In the genomic region with DNA sequence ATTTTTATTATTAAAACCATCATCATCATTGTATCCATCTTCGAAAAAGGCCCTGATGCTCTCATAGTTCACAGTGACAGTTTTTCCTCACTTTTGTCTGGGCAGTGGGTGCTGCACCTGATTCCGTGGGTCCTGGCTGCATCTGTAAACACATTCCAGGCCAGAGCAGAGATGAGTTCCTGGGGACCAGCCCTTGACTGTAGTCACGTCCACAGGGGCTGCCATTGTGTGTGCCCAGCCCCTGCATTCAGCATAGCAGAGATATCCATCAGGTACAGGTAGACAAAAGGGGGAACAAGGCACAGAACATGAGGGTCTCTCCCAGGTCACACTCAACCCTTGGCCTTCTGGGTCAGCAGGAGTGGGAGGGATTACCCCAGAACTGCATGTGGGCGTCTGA, we compare ENCODE assay signal across 18 cellular contexts.
A peak's percentile ranks its signal among the peaks of the same experiment; 100 is the strongest.
DNase-seq lines count a peak whose midpoint lies in the region; ATAC-seq, FAIRE-seq and TF ChIP-seq lines count a peak whose summit lies in the region.
"Had no signal": no experiment of that assay in that cellular context is flagged by ENCODE, and none has a peak within 500 bp of the region (broad histone marks: within the 10 kb centered on the region; RNA-seq: fewer than 3 reads in every experiment).

No MANE protein-coding gene starts in this region.

- WGBS in pancreas, 2 donors = 90 to 93% methylated on average over 4 of the region's 4 CpGs

- H3K4me3 ChIP-seq in A673 (ENCODE audit: low read depth, low read length, poor library complexity, severe bottlenecking) (no peak overlapping the region), pancreas (no peak overlapping the region)
- H3K4me3 ChIP-seq: A549 had no signal

- intact Hi-C loops in A673 (cut with micrococcal nuclease; ENCODE audit: unreplicated experiment) (loop anchor here (10.0 kb wide), 2 partner anchors 290 to 610 kb away; no protein-coding TSS in a partner anchor), pancreas (cut with DNase I) (no loop called here)

- peak overlapping the region; percentile 81 for H3K27ac ChIP-seq in A673 (ENCODE audit: low read depth, low read length, poor library complexity, severe bottlenecking)
- peak overlapping the region; percentile 99 for H3K27ac ChIP-seq in foreskin keratinocyte
- no peak overlapping the region for H3K27ac ChIP-seq in pancreas
- H3K27ac ChIP-seq: A549 had no signal

- peak; percentile 87 for TF ChIP-seq POLR2A in GM12892 (IDR thresholded peaks at IDR 0.05; ENCODE audit: low read depth, low read length)

- TF ChIP-seq CTCF in A673 (conservative IDR thresholded peaks at IDR 0.05; ENCODE audit: low read depth, low read length) (no peak), WTC11 (IDR thresholded peaks at IDR 0.05) (no peak), foreskin keratinocyte (conservative IDR thresholded peaks at IDR 0.05) (no peak), pancreas (IDR thresholded peaks at IDR 0.05) (no peak)

- H3K9me3 ChIP-seq in A673 (ENCODE audit: low read depth, low read length, poor library complexity, severe bottlenecking) (no peaks in the 10 kb centered on the region), pancreas (no peaks in the 10 kb centered on the region)
- H3K9me3 ChIP-seq: A549 had no signal

- POLR2A ChIA-PET in A673 (lab: Charles Lee; ENCODE audit: low non-redundant PET) (interaction anchor here (0.6 kb wide), 1 partner anchor 160 kb away, joined by 3 read pairs; no protein-coding TSS in a partner anchor), WTC11 (lab: Charles Lee) (no interaction called here)

- H3K4me1 ChIP-seq in A673 (ENCODE audit: insufficient read depth, low read length, poor library complexity, severe bottlenecking) = peaks cover 46% of the 10 kb centered on the region
- peaks cover 25% of the 10 kb centered on the region for H3K4me1 ChIP-seq in foreskin keratinocyte
- no peaks in the 10 kb centered on the region for H3K4me1 ChIP-seq in pancreas

- FAIRE-seq in GM12892 (lab: Jason Lieb, UNC) (no peak), pancreas (lab: Jason Lieb, UNC) (no peak)
- FAIRE-seq: A549 had no signal

- H3K27ac Mint-ChIP-seq in WTC11 = no peak overlapping the region
- H3K27ac Mint-ChIP-seq: CD4-positive, alpha-beta T cell had no signal

- H3K36me3 ChIP-seq in A673 (ENCODE audit: insufficient read depth, low read length, poor library complexity, severe bottlenecking) = no peaks in the 10 kb centered on the region
- H3K36me3 ChIP-seq in pancreas = no peaks in the 10 kb centered on the region

- CTCF ChIA-PET in A673 (lab: Charles Lee) = no interaction called here
- CTCF ChIA-PET in WTC11 (lab: Charles Lee) = no interaction called here

- no TSS peak for BruUV-seq in A673 (replicated peaks; lab: Mats Ljungman, UMichigan)

- no peaks in the 10 kb centered on the region for H3K9me3 Mint-ChIP-seq in WTC11
- H3K9me3 Mint-ChIP-seq: CD4-positive, alpha-beta T cell had no signal

- DNase-seq in A673 (ENCODE audit: low spot score) (no peak), GM12892 (ENCODE audit: insufficient read length) (no peak), WTC11 (ENCODE audit: low spot score) (no peak), foreskin keratinocyte (no peak), C1 segment of cervical spinal cord (lab: John Stamatoyannopoulos, UW) (no peak), NK-92 (lab: John Stamatoyannopoulos, UW; ENCODE audit: unreplicated experiment) (no peak), pancreas (no peak)
- DNase-seq: CD4-positive, alpha-beta T cell; DND-41; HCEC 1CT; MV-4-11; NCI-H1417 treated with DMSO at 0.1 percent for 48 hours; NCI-H2081; NCI-H510A treated with DMSO at 0.1 percent for 48 hours; OCI-M1; RPMI8226 had no signal

- no peaks in the 10 kb centered on the region; the same call in 1 of the 2 replicates for H3K36me3 Mint-ChIP-seq in WTC11

- H3K27me3 ChIP-seq in A673 (replicated peaks; ENCODE audit: insufficient read depth, low read depth, low read length, poor library complexity) = no peaks in the 10 kb centered on the region
- H3K27me3 ChIP-seq in foreskin keratinocyte = no peaks in the 10 kb centered on the region
- H3K27me3 ChIP-seq in pancreas = no peaks in the 10 kb centered on the region

- no peaks in the 10 kb centered on the region for H3K27me3 Mint-ChIP-seq in WTC11 (ENCODE audit: low read depth)
- H3K27me3 Mint-ChIP-seq: CD4-positive, alpha-beta T cell had no signal

- peaks cover 30% of the 10 kb centered on the region for H3K4me1 Mint-ChIP-seq in WTC11

- ATAC-seq in WTC11 (peak; percentile 27; the same call in 1 of the 2 replicates), foreskin keratinocyte (no peak), pancreas (no peak), GM19328 (IDR thresholded peaks at IDR 0.05; ENCODE audit: unreplicated experiment) (no peak)
- ATAC-seq: A549 had no signal

- H3K4me3 Mint-ChIP-seq in WTC11 = no peak overlapping the region
- H3K4me3 Mint-ChIP-seq: CD4-positive, alpha-beta T cell had no signal

TF ChIP-seq in WTC11, 78 proteins besides CTCF, POLR2A, EP300 and RAD21 (continues in another document):
- no peak for TF ChIP-seq ZNF138 (CRISPR knock-in tag; conservative IDR thresholded peaks at IDR 0.05)
- no peak for TF ChIP-seq ATF2 (CRISPR knock-in tag; IDR thresholded peaks at IDR 0.05; ENCODE audit: borderline replicate concordance, low read depth)
- TF ChIP-seq, protein P1, sequence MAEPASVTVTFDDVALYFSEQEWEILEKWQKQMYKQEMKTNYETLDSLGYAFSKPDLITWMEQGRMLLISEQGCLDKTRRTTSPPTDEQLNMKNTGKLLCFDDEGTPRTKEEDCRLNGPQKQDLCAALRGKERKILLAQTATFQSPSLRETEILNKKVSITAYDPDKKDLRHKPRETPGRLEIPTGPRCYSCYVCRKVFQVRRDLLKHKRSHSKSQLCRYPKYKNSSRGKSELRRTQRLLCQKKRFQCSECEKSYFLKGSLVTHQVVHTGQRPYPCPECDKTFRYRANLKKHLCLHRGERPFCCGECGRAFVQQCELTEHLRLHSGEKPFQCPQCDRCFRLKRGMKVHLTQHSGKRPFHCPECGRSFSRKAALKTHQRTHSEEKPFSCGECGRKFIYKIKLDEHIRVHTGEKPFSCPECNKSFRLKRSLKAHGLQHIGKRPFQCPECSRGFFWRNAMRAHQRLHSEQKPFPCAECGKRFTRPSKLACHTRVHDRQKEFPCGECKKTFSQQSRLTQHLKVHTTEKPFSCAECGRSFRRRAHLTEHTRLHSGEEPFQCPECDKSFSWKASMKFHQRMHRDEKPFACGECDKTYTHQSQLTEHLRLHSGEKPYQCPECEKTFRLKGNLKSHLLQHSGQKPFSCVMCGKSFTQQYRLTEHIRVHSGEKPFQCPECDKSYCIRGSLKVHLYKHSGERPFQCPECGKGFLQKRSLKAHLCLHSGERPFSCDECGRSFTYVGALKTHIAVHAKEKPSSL (CRISPR knock-in tag; conservative IDR thresholded peaks at IDR 0.05) = no peak
- TF ChIP-seq CREM (CRISPR knock-in tag; IDR thresholded peaks at IDR 0.05) = no peak
- TF ChIP-seq USF2 (CRISPR knock-in tag; IDR thresholded peaks at IDR 0.05) = no peak
- TF ChIP-seq ZNF532 (CRISPR knock-in tag; IDR thresholded peaks at IDR 0.05; ENCODE audit: borderline replicate concordance) = no peak

Comparison
In these comparisons a context has a peak if more than half of its experiments do, and no peak if none do; other contexts are left out.
1. H3K27ac ChIP-seq: peak in A673 (single experiment) and foreskin keratinocyte (single experiment); none in pancreas (0 of 4).